Comparison of ENCODE assay signal across 3 cellular contexts in genomic region chr18:24840640-24841039, GRCh38.
TF ChIP-seq lines count a peak whose summit lies in the region.

No MANE protein-coding gene starts in this region.

TF ChIP-seq in HEK293, 187 proteins besides CTCF, POLR2A, EP300 and RAD21 (continued from another document and continues in another):
- TF ChIP-seq ZNF48 (tag by site-specific recombination; IDR thresholded peaks at IDR 0.05) = no peak
- TF ChIP-seq ZNF2 (tag by site-specific recombination; IDR thresholded peaks at IDR 0.05) = no peak
- no peak for TF ChIP-seq ZNF830 (tag by site-specific recombination; IDR thresholded peaks at IDR 0.05; ENCODE audit: low read depth)
- TF ChIP-seq ZFP41 (tag by site-specific recombination; IDR thresholded peaks at IDR 0.05; ENCODE audit: borderline replicate concordance) = no peak
- TF ChIP-seq REPIN1 (tag by site-specific recombination; IDR thresholded peaks at IDR 0.05; ENCODE audit: low read depth) = no peak
- TF ChIP-seq ZNF473 (tag by site-specific recombination; IDR thresholded peaks at IDR 0.05) = no peak
- TF ChIP-seq OSR2 (tag by site-specific recombination; IDR thresholded peaks at IDR 0.05) = no peak
- TF ChIP-seq ZFP3 (tag by site-specific recombination; IDR thresholded peaks at IDR 0.05; ENCODE audit: low read depth) = no peak
- no peak for TF ChIP-seq MZF1 (tag by site-specific recombination; IDR thresholded peaks at IDR 0.05; ENCODE audit: borderline replicate concordance)
- peak; percentile 34; the same call in 1 of the 2 replicates for TF ChIP-seq ZBTB10 (tag by site-specific recombination; IDR thresholded peaks at IDR 0.05)
- TF ChIP-seq SCRT1 (tag by site-specific recombination; IDR thresholded peaks at IDR 0.05; ENCODE audit: borderline replicate concordance) = no peak
- TF ChIP-seq ZFP37 (tag by site-specific recombination; IDR thresholded peaks at IDR 0.05) = no peak
- TF ChIP-seq SALL2 (tag by site-specific recombination; IDR thresholded peaks at IDR 0.05; ENCODE audit: borderline replicate concordance) = no peak
- 0 out of 2 replicates have a peak, but pooled peaks have one; percentile 39 for TF ChIP-seq ZNF777 (tag by site-specific recombination; IDR thresholded peaks at IDR 0.05; ENCODE audit: borderline replicate concordance)
- no peak for TF ChIP-seq KLF10 (tag by site-specific recombination; IDR thresholded peaks at IDR 0.05)
- TF ChIP-seq ZNF121 (tag by site-specific recombination; IDR thresholded peaks at IDR 0.05) = no peak
- 0 out of 2 replicates have a peak, but pooled peaks have one; percentile 7 for TF ChIP-seq BCL6B (tag by site-specific recombination; IDR thresholded peaks at IDR 0.05)
- no peak for TF ChIP-seq ZNF362 (tag by site-specific recombination; IDR thresholded peaks at IDR 0.05)
- no peak for TF ChIP-seq ZBTB21 (tag by site-specific recombination; IDR thresholded peaks at IDR 0.05)

TF ChIP-seq in K562, 482 proteins besides CTCF, POLR2A, EP300 and RAD21 (continued from another document):
- TF ChIP-seq HBP1 (CRISPR knock-in tag; IDR thresholded peaks at IDR 0.05) (0 out of 2 replicates have a peak, but pooled peaks have one; percentile 60), OTX1 (CRISPR knock-in tag; IDR thresholded peaks at IDR 0.05) (peak; percentile 56; the same call in 1 of the 2 replicates), TSC22D4 (tag; IDR thresholded peaks at IDR 0.05) (peak; percentile 57; the same call in 1 of the 2 replicates), ELF4 (CRISPR knock-in tag; IDR thresholded peaks at IDR 0.05) (peak; percentile 43; the same call in 1 of the 2 replicates), AFF1 (IDR thresholded peaks at IDR 0.05; ENCODE audit: low read depth in 1 of 2, partially characterized antibody in 2 of 2) (no peak), ZBTB26 (CRISPR knock-in tag; IDR thresholded peaks at IDR 0.05) (peak; percentile 72; the same call in 1 of the 2 replicates), THRB (CRISPR knock-in tag; conservative IDR thresholded peaks at IDR 0.05) (peak; percentile 76; the same call in 1 of the 2 replicates)

TF ChIP-seq in HEK293T, 16 proteins besides CTCF, POLR2A, EP300 and RAD21 (continued from another document):
- TF ChIP-seq FOXK2 (IDR thresholded peaks at IDR 0.05) = no peak
- TF ChIP-seq NFRKB (IDR thresholded peaks at IDR 0.05) = no peak
- TF ChIP-seq ELF4 (IDR thresholded peaks at IDR 0.05) = no peak
